ENCODE assay signal across 7 cellular contexts in the genomic region with DNA sequence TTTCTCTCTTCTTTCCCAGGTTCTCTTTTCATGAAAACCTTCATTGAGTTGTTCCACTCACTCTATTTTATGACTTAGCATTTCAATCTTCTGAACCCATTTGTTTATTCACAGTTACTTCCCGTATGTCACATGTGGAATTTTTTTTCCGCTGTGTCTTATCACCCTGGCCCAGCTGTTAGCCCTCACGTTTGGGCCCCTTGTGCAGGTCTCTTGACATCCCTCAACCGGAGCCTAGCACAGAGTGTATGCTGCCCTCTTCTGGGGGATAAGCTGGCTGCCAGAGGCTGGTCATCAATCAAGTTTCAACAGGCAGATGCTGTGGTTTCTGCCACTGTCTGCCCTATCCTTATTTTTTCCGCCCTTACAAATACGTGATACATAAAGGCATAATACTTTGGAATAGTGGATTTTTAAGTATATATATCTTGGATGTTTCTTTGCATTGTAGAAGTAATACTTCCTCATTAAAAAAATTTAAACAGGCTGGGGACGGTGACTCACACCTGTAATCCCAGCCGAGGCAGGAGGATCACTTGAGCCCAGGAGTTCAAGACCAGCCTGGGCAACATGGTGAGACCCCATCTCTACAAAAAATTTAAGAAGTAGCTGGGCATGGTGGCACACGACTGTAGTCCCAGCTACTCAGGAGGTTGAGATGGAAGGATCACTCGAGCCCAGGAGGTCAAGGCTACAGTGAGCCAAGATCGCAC. TPM values are rescaled to one million over a fixed set of nuclear protein-coding genes. Genes with fewer than 3 reads are reported as not detected.
DNase-seq lines count a peak whose midpoint lies in the region; ATAC-seq and TF ChIP-seq lines count a peak whose summit lies in the region.

No MANE protein-coding gene starts in this region.

- H3K27me3 ChIP-seq in psoas muscle (ENCODE audit: insufficient read depth in 3 of 3, low read length in 2 of 3), result no peaks in the 10 kb centered on the region

- intact Hi-C loops in psoas muscle (cut with DNase I), result no loop called here

- H3K36me3 ChIP-seq in psoas muscle (ENCODE audit: insufficient read depth in 1 of 2, low read depth in 1 of 2), result peaks cover 3 to 78% of the 10 kb centered on the region in 2 donors

- TF ChIP-seq CTCF in GM12873 (IDR thresholded peaks at IDR 0.05; ENCODE audit: insufficient read depth, low read depth, low read length, missing control alignments) (peak; percentile 74), NB4 (IDR thresholded peaks at IDR 0.05; ENCODE audit: low read depth, low read length) (peak; percentile 64), fibroblast of pulmonary artery (IDR thresholded peaks at IDR 0.05; ENCODE audit: low read length, missing control alignments) (peak; percentile 88), psoas muscle (IDR thresholded peaks at IDR 0.05) (peak; percentile 53)

- ATAC-seq in psoas muscle (peak; percentile 82 to 90 (median 86)), HG02623 (IDR thresholded peaks at IDR 0.05; ENCODE audit: unreplicated experiment) (no peak)

- H3K4me3 ChIP-seq in NB4 (ENCODE audit: low read depth, low read length) (no peak overlapping the region), fibroblast of pulmonary artery (replicated peaks; ENCODE audit: low read depth, low read length) (no peak overlapping the region), psoas muscle (no peak overlapping the region)

- TF ChIP-seq POLR2A in NB4 (IDR thresholded peaks at IDR 0.05; ENCODE audit: extremely low read depth, insufficient read length), result no peak

- 67 to 73% (median 72%) methylated on average over 11 of the region's 11 CpGs for WGBS in psoas muscle, 3 donors

- no peak overlapping the region for H3K27ac ChIP-seq in psoas muscle

- no peaks in the 10 kb centered on the region for H3K4me1 ChIP-seq in psoas muscle

- H3K9me3 ChIP-seq in psoas muscle, result no peaks in the 10 kb centered on the region

- peak; percentile 71 for DNase-seq in NB4 (ENCODE audit: low read depth)
- DNase-seq in activated CD4-positive, alpha-beta T cell treated with anti-CD3 and anti-CD28 coated beads for 4 hours, result peak; percentile 18 to 24
- peak; percentile 90 for DNase-seq in fibroblast of pulmonary artery (ENCODE audit: low read depth)
- DNase-seq in psoas muscle, result peak in 1 of 2 donors; percentile 24
- no peak for DNase-seq in T-helper 9 cell

RNA-seq across cellular contexts. Expression of a gene that starts 38.8 kb away (rescaled TPM):
- total RNA-seq in psoas muscle, result 10 to 100 TPM; 10.7 to 17.8 (median 14.2) TPM
- polyA plus RNA-seq in psoas muscle, result 10 to 100 TPM in 2 of 3 donors, 1 to 10 TPM in 1; 9.4 to 28.5 (median 11.1) TPM

RNA-seq across cellular contexts. Expression of a gene that starts 57.0 kb away (rescaled TPM):
- 1 to 10 TPM in 1 of 4 donors, under 1 TPM in 2, not detected in 1; 0.47 to 4.3 (median 0.97) TPM for total RNA-seq in psoas muscle
- under 1 TPM; 0.05 to 0.15 (median 0.14) TPM for polyA plus RNA-seq in psoas muscle

RNA-seq across cellular contexts. Expression of a gene that starts 57.4 kb away (rescaled TPM):
- total RNA-seq in psoas muscle, result 10 to 100 TPM in 3 of 4 donors, 1 to 10 TPM in 1; 6.3 to 25.6 (median 11.5) TPM
- 1 to 10 TPM; 4.3 to 9.0 (median 6.7) TPM for polyA plus RNA-seq in psoas muscle
